Comparison of ENCODE assay signal across 1 cellular context in the genomic region with DNA sequence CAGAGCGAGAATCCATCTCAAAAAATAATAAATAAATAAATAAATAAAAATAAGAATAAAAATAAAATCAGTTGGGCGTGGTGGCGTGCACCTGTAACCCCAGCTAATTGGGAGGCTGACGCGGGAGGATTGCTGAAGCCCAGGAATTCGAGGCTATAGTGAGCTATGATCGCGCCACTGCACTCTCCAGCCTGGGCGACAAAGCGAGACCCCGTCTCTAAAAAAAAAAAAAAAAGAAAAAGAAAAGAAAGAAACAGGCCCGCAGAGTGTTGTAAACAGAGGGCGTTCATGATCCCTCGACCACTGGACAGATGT.
TF ChIP-seq lines count a peak whose summit lies in the region.

No MANE protein-coding gene starts in this region.

TF ChIP-seq in WTC11, 78 proteins besides CTCF, POLR2A, EP300 and RAD21 (continued from another document):
- TF ChIP-seq, protein P1, sequence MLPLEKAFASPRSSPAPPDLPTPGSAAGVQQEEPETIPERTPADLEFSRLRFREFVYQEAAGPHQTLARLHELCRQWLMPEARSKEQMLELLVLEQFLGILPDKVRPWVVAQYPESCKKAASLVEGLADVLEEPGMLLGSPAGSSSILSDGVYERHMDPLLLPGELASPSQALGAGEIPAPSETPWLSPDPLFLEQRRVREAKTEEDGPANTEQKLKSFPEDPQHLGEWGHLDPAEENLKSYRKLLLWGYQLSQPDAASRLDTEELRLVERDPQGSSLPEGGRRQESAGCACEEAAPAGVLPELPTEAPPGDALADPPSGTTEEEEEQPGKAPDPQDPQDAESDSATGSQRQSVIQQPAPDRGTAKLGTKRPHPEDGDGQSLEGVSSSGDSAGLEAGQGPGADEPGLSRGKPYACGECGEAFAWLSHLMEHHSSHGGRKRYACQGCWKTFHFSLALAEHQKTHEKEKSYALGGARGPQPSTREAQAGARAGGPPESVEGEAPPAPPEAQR (CRISPR knock-in tag; IDR thresholded peaks at IDR 0.05) = no peak
- TF ChIP-seq, protein P2, sequence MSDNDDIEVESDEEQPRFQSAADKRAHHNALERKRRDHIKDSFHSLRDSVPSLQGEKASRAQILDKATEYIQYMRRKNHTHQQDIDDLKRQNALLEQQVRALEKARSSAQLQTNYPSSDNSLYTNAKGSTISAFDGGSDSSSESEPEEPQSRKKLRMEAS (CRISPR knock-in tag; IDR thresholded peaks at IDR 0.05) = no peak
- no peak for TF ChIP-seq IRF2 (CRISPR knock-in tag; IDR thresholded peaks at IDR 0.05; ENCODE audit: borderline replicate concordance, low read depth)
- TF ChIP-seq GRHL2 (CRISPR knock-in tag; IDR thresholded peaks at IDR 0.05; ENCODE audit: insufficient replicate concordance, severe bottlenecking) = no peak
- TF ChIP-seq, protein P3, sequence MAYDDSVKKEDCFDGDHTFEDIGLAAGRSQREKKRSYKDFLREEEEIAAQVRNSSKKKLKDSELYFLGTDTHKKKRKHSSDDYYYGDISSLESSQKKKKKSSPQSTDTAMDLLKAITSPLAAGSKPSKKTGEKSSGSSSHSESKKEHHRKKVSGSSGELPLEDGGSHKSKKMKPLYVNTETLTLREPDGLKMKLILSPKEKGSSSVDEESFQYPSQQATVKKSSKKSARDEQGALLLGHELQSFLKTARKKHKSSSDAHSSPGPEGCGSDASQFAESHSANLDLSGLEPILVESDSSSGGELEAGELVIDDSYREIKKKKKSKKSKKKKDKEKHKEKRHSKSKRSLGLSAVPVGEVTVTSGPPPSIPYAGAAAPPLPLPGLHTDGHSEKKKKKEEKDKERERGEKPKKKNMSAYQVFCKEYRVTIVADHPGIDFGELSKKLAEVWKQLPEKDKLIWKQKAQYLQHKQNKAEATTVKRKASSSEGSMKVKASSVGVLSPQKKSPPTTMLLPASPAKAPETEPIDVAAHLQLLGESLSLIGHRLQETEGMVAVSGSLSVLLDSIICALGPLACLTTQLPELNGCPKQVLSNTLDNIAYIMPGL (CRISPR knock-in tag; IDR thresholded peaks at IDR 0.05) = no peak
- TF ChIP-seq, protein P4, sequence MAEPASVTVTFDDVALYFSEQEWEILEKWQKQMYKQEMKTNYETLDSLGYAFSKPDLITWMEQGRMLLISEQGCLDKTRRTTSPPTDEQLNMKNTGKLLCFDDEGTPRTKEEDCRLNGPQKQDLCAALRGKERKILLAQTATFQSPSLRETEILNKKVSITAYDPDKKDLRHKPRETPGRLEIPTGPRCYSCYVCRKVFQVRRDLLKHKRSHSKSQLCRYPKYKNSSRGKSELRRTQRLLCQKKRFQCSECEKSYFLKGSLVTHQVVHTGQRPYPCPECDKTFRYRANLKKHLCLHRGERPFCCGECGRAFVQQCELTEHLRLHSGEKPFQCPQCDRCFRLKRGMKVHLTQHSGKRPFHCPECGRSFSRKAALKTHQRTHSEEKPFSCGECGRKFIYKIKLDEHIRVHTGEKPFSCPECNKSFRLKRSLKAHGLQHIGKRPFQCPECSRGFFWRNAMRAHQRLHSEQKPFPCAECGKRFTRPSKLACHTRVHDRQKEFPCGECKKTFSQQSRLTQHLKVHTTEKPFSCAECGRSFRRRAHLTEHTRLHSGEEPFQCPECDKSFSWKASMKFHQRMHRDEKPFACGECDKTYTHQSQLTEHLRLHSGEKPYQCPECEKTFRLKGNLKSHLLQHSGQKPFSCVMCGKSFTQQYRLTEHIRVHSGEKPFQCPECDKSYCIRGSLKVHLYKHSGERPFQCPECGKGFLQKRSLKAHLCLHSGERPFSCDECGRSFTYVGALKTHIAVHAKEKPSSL (CRISPR knock-in tag; conservative IDR thresholded peaks at IDR 0.05) = no peak
- TF ChIP-seq, protein P5, sequence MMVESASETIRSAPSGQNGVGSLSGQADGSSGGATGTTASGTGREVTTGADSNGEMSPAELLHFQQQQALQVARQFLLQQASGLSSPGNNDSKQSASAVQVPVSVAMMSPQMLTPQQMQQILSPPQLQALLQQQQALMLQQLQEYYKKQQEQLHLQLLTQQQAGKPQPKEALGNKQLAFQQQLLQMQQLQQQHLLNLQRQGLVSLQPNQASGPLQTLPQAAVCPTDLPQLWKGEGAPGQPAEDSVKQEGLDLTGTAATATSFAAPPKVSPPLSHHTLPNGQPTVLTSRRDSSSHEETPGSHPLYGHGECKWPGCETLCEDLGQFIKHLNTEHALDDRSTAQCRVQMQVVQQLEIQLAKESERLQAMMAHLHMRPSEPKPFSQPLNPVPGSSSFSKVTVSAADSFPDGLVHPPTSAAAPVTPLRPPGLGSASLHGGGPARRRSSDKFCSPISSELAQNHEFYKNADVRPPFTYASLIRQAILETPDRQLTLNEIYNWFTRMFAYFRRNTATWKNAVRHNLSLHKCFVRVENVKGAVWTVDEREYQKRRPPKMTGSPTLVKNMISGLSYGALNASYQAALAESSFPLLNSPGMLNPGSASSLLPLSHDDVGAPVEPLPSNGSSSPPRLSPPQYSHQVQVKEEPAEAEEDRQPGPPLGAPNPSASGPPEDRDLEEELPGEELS (CRISPR knock-in tag; IDR thresholded peaks at IDR 0.05) = no peak
- no peak for TF ChIP-seq ATF1 (CRISPR knock-in tag; IDR thresholded peaks at IDR 0.05)
